In genomic region chr15:37967788-37968187, GRCh38 we compare ENCODE assay signal across 34 cellular contexts. TPM values are rescaled to one million over a fixed set of nuclear protein-coding genes. Genes with fewer than 3 reads are reported as not detected.
"Had no signal": no experiment of that assay in that cellular context is flagged by ENCODE, and none has a peak within 500 bp of the region (broad histone marks: within the 10 kb centered on the region; RNA-seq: fewer than 3 reads in every experiment).

No MANE protein-coding gene starts in this region.

- H3K4me1 Mint-ChIP-seq: activated CD4-positive, alpha-beta memory T cell treated with anti-CD3 and anti-CD28 coated beads, Interleukin-2, amount 10 ng/mL, durations not matched to agents 7 days and 5 days; activated CD4-positive, alpha-beta T cell treated with anti-CD3 and anti-CD28 coated beads, Interleukin-2, amount 10 ng/mL, durations not matched to agents 7 days and 5 days; activated naive CD8-positive, alpha-beta T cell treated with anti-CD3 and anti-CD28 coated beads, Interleukin-2, amount 50 U/mL, for 24 hours; nephron; stimulated activated effector memory CD8-positive, alpha-beta T cell treated with anti-CD3 and anti-CD28 coated beads, Interleukin-12 subunit alpha, Interleukin-12 subunit beta, amount 100 ng/mL, for 72 hours; T-helper 17 cell had no signal

- H3K36me3 ChIP-seq: breast epithelium, esophagus muscularis mucosa, heart right ventricle, upper lobe of left lung, vagina, WERI-Rb-1 had no signal

- ATAC-seq: activated CD4-positive, CD25-positive, alpha-beta regulatory T cell treated with anti-CD3 and anti-CD28 coated beads, Interleukin-2, amount 50 U/mL, for 24 hours; activated naive CD8-positive, alpha-beta T cell treated with anti-CD3 and anti-CD28 coated beads, Interleukin-2, amount 50 U/mL, for 24 hours; foreskin keratinocyte; heart right ventricle; left ventricle myocardium superior; mucosa of descending colon; sciatic nerve; stimulated activated effector memory CD8-positive, alpha-beta T cell treated with anti-CD3 and anti-CD28 coated beads, Interleukin-12 subunit alpha, Interleukin-12 subunit beta, amount 100 ng/mL, for 72 hours; T-helper 17 cell had no signal

- H3K27me3 Mint-ChIP-seq: activated CD4-positive, alpha-beta T cell treated with anti-CD3 and anti-CD28 coated beads, Interleukin-2, amount 10 ng/mL, durations not matched to agents 7 days and 5 days; stimulated activated naive CD8-positive, alpha-beta T cell treated with anti-CD3 and anti-CD28 coated beads, Interleukin-15, Interleukin-2, amounts not matched to agents 100 ng/mL and 50 ng/mL, for 24 hours had no signal

- H3K36me3 Mint-ChIP-seq: stimulated activated effector memory CD8-positive, alpha-beta T cell treated with anti-CD3 and anti-CD28 coated beads, Interleukin-12 subunit alpha, Interleukin-12 subunit beta, amount 100 ng/mL, for 72 hours had no signal

- H3K27me3 ChIP-seq: breast epithelium, esophagus muscularis mucosa, heart right ventricle, upper lobe of left lung, vagina had no signal

- DNase-seq: activated CD4-positive, alpha-beta memory T cell treated with anti-CD3 and anti-CD28 coated beads, Interleukin-2, amount 10 ng/mL, durations not matched to agents 7 days and 5 days; activated CD4-positive, alpha-beta T cell treated with anti-CD3 and anti-CD28 coated beads, Interleukin-2, amount 10 ng/mL, durations not matched to agents 7 days and 5 days; activated CD8-positive, alpha-beta memory T cell treated with anti-CD3 and anti-CD28 coated beads, Interleukin-2, amount 50 U/mL, for 48 hours; activated gamma-delta T cell treated with Interleukin-2 at 50 U/mL for 16 hours; activated naive CD4-positive, alpha-beta T cell treated with anti-CD3 and anti-CD28 coated beads, Interleukin-2, amount 50 U/mL, for 16 hours; activated naive CD8-positive, alpha-beta T cell treated with anti-CD3 and anti-CD28 coated beads, Interleukin-2, amount 50 U/mL, for 24 hours; activated T-cell treated with anti-CD3 and anti-CD28 coated beads, Interleukin-2, amount 50 U/mL, for 24 hours; amygdala; central memory CD4-positive, alpha-beta T cell; foreskin keratinocyte; heart right ventricle; left ventricle myocardium superior; mucosa of descending colon; retina; stimulated activated CD4-positive, alpha-beta T cell treated with anti-CD3 and anti-CD28 coated beads, Interleukin-12 subunit alpha, Interleukin-12 subunit beta, amount 100 ng/mL, for 4 hours; stimulated activated CD4-positive, alpha-beta T cell treated with anti-CD3 and anti-CD28 coated beads, Interleukin-4, amount 100 ng/mL, for 24 hours; substantia nigra; T-helper 17 cell; T1000; upper lobe of left lung; WERI-Rb-1 had no signal

- H3K27ac Mint-ChIP-seq: activated CD4-positive, alpha-beta memory T cell treated with anti-CD3 and anti-CD28 coated beads, Interleukin-2, amount 10 ng/mL, durations not matched to agents 7 days and 5 days; activated CD4-positive, alpha-beta T cell treated with anti-CD3 and anti-CD28 coated beads, Interleukin-2, amount 10 ng/mL, durations not matched to agents 7 days and 5 days; activated naive CD8-positive, alpha-beta T cell treated with anti-CD3 and anti-CD28 coated beads, Interleukin-2, amount 50 U/mL, for 24 hours; activated T-cell treated with anti-CD3 and anti-CD28 coated beads, Interleukin-2, amount 50 U/mL, for 24 hours; nephron; stimulated activated effector memory CD8-positive, alpha-beta T cell treated with anti-CD3 and anti-CD28 coated beads, Interleukin-12 subunit alpha, Interleukin-12 subunit beta, amount 100 ng/mL, for 72 hours; stimulated activated naive CD8-positive, alpha-beta T cell treated with anti-CD3 and anti-CD28 coated beads, Interleukin-15, Interleukin-2, amounts not matched to agents 100 ng/mL and 50 ng/mL, for 24 hours; T-helper 17 cell had no signal

- H3K4me3 ChIP-seq: breast epithelium, esophagus muscularis mucosa, heart right ventricle, mucosa of descending colon, skin epidermis, upper lobe of left lung, vagina had no signal

- H3K4me3 Mint-ChIP-seq: activated CD4-positive, alpha-beta memory T cell treated with anti-CD3 and anti-CD28 coated beads, Interleukin-2, amount 10 ng/mL, durations not matched to agents 7 days and 5 days; activated CD4-positive, alpha-beta T cell treated with anti-CD3 and anti-CD28 coated beads, Interleukin-2, amount 10 ng/mL, durations not matched to agents 7 days and 5 days; activated naive CD8-positive, alpha-beta T cell treated with anti-CD3 and anti-CD28 coated beads, Interleukin-2, amount 50 U/mL, for 24 hours; activated T-cell treated with anti-CD3 and anti-CD28 coated beads, Interleukin-2, amount 50 U/mL, for 24 hours; nephron; stimulated activated effector memory CD8-positive, alpha-beta T cell treated with anti-CD3 and anti-CD28 coated beads, Interleukin-12 subunit alpha, Interleukin-12 subunit beta, amount 100 ng/mL, for 72 hours; stimulated activated naive CD8-positive, alpha-beta T cell treated with anti-CD3 and anti-CD28 coated beads, Interleukin-15, Interleukin-2, amounts not matched to agents 100 ng/mL and 50 ng/mL, for 24 hours; T-helper 17 cell had no signal

- H3K9me3 Mint-ChIP-seq: activated CD4-positive, alpha-beta memory T cell treated with anti-CD3 and anti-CD28 coated beads, Interleukin-2, amount 10 ng/mL, durations not matched to agents 7 days and 5 days; activated CD4-positive, alpha-beta T cell treated with anti-CD3 and anti-CD28 coated beads, Interleukin-2, amount 10 ng/mL, durations not matched to agents 7 days and 5 days had no signal

RNA-seq across cellular contexts. Expression of gene TMCO5A, which starts 33.3 kb away (rescaled TPM):
- total RNA-seq: activated CD4-positive, alpha-beta memory T cell treated with anti-CD3 and anti-CD28 coated beads, Interleukin-2, amount 10 ng/mL, durations not matched to agents 7 days and 5 days; activated CD4-positive, alpha-beta T cell treated with anti-CD3 and anti-CD28 coated beads, Interleukin-2, amount 10 ng/mL, durations not matched to agents 7 days and 5 days; breast epithelium; esophagus muscularis mucosa; foreskin keratinocyte; heart right ventricle; left ventricle myocardium superior; lung microvascular endothelial cell; mesenteric fat pad; mucosa of descending colon; osteoblast; posterior vena cava; sciatic nerve; T-helper 17 cell; vagina had no signal
